8 cellular contexts compared by ENCODE assay signal in genomic region chr5:132293066-132293991, GRCh38. TPM values are rescaled to one million over a fixed set of nuclear protein-coding genes. Genes with fewer than 3 reads are reported as not detected.
DNase-seq lines count a peak whose midpoint lies in the region; ATAC-seq and TF ChIP-seq lines count a peak whose summit lies in the region.

No MANE protein-coding gene starts in this region.

- intact Hi-C loops in Caco-2 (cut with micrococcal nuclease; ENCODE audit: unreplicated experiment): loop anchor here (1.0 kb wide), 4 partner anchors 10 to 76 kb away; partner anchors contain the start of gene SLC22A5

- peak overlapping the region; percentile 93 for H3K27ac Mint-ChIP-seq in Caco-2 (ENCODE audit: unreplicated experiment)

- H3K4me3 Mint-ChIP-seq in Caco-2 (ENCODE audit: unreplicated experiment): peak overlapping the region; percentile 85

- H3K27me3 ChIP-seq in Caco-2 (replicated peaks; ENCODE audit: control insufficient read depth, insufficient read depth, low read length): no peaks in the 10 kb centered on the region
- H3K27me3 ChIP-seq in OCI-LY1 (ENCODE audit: insufficient read depth, low read length): peaks cover 13% of the 10 kb centered on the region
- H3K27me3 ChIP-seq in mononuclear cell (ENCODE audit: insufficient read depth, low read length): no peaks in the 10 kb centered on the region

- H3K4me1 ChIP-seq in Caco-2 (peaks cover 8% of the 10 kb centered on the region; the same call in 1 of the 2 replicates), OCI-LY1 (ENCODE audit: insufficient read depth, low read length, severe bottlenecking) (peaks cover 17% of the 10 kb centered on the region), mononuclear cell (ENCODE audit: insufficient read depth, low read length) (peaks cover 69% of the 10 kb centered on the region)

- H3K36me3 ChIP-seq in Caco-2 (ENCODE audit: control insufficient read depth, insufficient read depth, low read length) (no peaks in the 10 kb centered on the region), OCI-LY1 (ENCODE audit: insufficient read depth, low read length) (no peaks in the 10 kb centered on the region)

- TF ChIP-seq CTCF in Caco-2 (IDR thresholded peaks at IDR 0.05; ENCODE audit: insufficient read depth in 1 of 2, low read depth in 1 of 2, low read length in 1 of 2, severe bottlenecking in 1 of 2, unreplicated experiment in 1 of 2) (peak in 1 of 2 experiments; percentile 13), OCI-LY1 (IDR thresholded peaks at IDR 0.05; ENCODE audit: low read length) (peak; percentile 23; the same call in 1 of the 2 replicates)

- H4K20me1 ChIP-seq in OCI-LY1 (ENCODE audit: insufficient read depth, low read length): no peaks in the 10 kb centered on the region

- no peaks in the 10 kb centered on the region for H3K9me3 Mint-ChIP-seq in Caco-2 (ENCODE audit: unreplicated experiment)

- H3K79me2 ChIP-seq in OCI-LY1 (ENCODE audit: insufficient read depth, low read length): no peaks in the 10 kb centered on the region

- BruUV-seq in Caco-2 (replicated peaks; lab: Mats Ljungman, UMichigan): TSS peak; percentile 60

- DNase-seq in Caco-2 (peak; percentile 89 to 91), HuH-7 (ENCODE audit: low spot score) (peak; percentile 76), activated T-cell treated with anti-CD3 and anti-CD28 coated beads for 1 hour (ENCODE audit: low read depth) (peak; percentile 48), epidermal melanocyte (ENCODE audit: insufficient read length, low spot score) (peak; percentile 68)
- DNase-seq in stimulated activated CD8-positive, alpha-beta memory T cell treated with anti-CD3 and anti-CD28 coated beads, Interleukin-2, amount 100 ng/mL, for 1 hour (ENCODE audit: low read depth in 2 of 2): peak; percentile 27 to 55

- H3K9me3 ChIP-seq in Caco-2 (no peaks in the 10 kb centered on the region), OCI-LY1 (ENCODE audit: low read length) (no peaks in the 10 kb centered on the region), mononuclear cell (ENCODE audit: low read depth, low read length) (no peaks in the 10 kb centered on the region)

- POLR2A ChIA-PET in Caco-2 (lab: Charles Lee): interaction anchor here (0.6 to 2.2 kb wide), 14 partner anchors 15 to 204 kb away, joined by 3 to 36 read pairs (median 7); partner anchors contain the start of genes IRF1, P4HA2 and SLC22A5

- H3K27me3 Mint-ChIP-seq in Caco-2 (ENCODE audit: insufficient read depth, unreplicated experiment): no peaks in the 10 kb centered on the region

- H2AFZ ChIP-seq in OCI-LY1 (ENCODE audit: low read length): 0 out of 2 replicates have a peak overlapping the region, but pooled peaks have one; percentile 24

- ATAC-seq in GM21515 (IDR thresholded peaks at IDR 0.05; ENCODE audit: unreplicated experiment): peak; percentile 36

- peaks cover 18% of the 10 kb centered on the region for H3K36me3 Mint-ChIP-seq in Caco-2 (ENCODE audit: insufficient read depth, unreplicated experiment)

- H3K9ac ChIP-seq in OCI-LY1 (ENCODE audit: low read length): peak overlapping the region; percentile 58

- peak overlapping the region; percentile 84 for H3K4me2 ChIP-seq in OCI-LY1 (ENCODE audit: low read length)

- H3K27ac ChIP-seq in OCI-LY1 (ENCODE audit: low read depth, low read length, poor library complexity, severe bottlenecking): no peak overlapping the region

- CTCF ChIA-PET in Caco-2 (lab: Charles Lee): interaction anchor here (0.8 to 2.5 kb wide), 16 partner anchors 13 to 208 kb away, joined by 3 to 27 read pairs (median 4); partner anchors contain the start of genes IRF1 and SLC22A5

- H3K4me3 ChIP-seq in Caco-2 (ENCODE audit: low read depth, low read length) (peak overlapping the region; percentile 55), OCI-LY1 (ENCODE audit: low read depth, low read length, poor library complexity, severe bottlenecking) (peak overlapping the region; percentile 65), mononuclear cell (ENCODE audit: low read length) (peak overlapping the region; percentile 67)

- H3K9me2 ChIP-seq in OCI-LY1 (ENCODE audit: low read depth, low read length): no peaks in the 10 kb centered on the region

- peaks cover 12% of the 10 kb centered on the region for H3K4me1 Mint-ChIP-seq in Caco-2 (ENCODE audit: low read depth, unreplicated experiment)

- no peaks in the 10 kb centered on the region for H3F3A ChIP-seq in OCI-LY1 (ENCODE audit: insufficient read depth, low read length)

RNA-seq across cellular contexts. Expression of gene SLC22A4, which starts 0.9 kb away (rescaled TPM):
- total RNA-seq in Caco-2 (2022): 1.5 and 1.7 TPM in 2 replicates
- total RNA-seq in mononuclear cell: 2.2 TPM

RNA-seq across cellular contexts. Expression of gene PDLIM4, which starts 35.8 kb away (rescaled TPM):
- not detected in 2 replicates for total RNA-seq in Caco-2 (2022)
- not detected for total RNA-seq in mononuclear cell
